8 cellular contexts compared by ENCODE assay signal in genomic region chr10:95430231-95430951, GRCh38.
DNase-seq lines count a peak whose midpoint lies in the region; ATAC-seq and TF ChIP-seq lines count a peak whose summit lies in the region.

No MANE protein-coding gene starts in this region.

- POLR2A ChIA-PET in AG04449 (lab: Yijun Ruan, JAX): no interaction called here

- H3K4me3 ChIP-seq in AG04449 (ENCODE audit: low read depth, low read length) (no peak overlapping the region), WI38 (ENCODE audit: low read depth, low read length) (no peak overlapping the region), liver (ENCODE audit: low read depth in 1 of 3, low read length in 3 of 3) (no peak overlapping the region)

- WGBS in liver: 33% methylated on average over 12 of the region's 12 CpGs

- peaks cover 6 to 44% (median 29%) of the 10 kb centered on the region in 4 donors for H3K4me1 ChIP-seq in liver (ENCODE audit: control insufficient read depth in 4 of 4, insufficient read depth in 4 of 4, low read length in 3 of 4)

- DNase-seq in AG04449 (ENCODE audit: low read depth, low spot score) (no peak), MV-4-11 (lab: John Stamatoyannopoulos, UW) (peak; percentile 18), cerebellar cortex (ENCODE audit: low spot score) (peak; percentile 84)
- DNase-seq in stimulated activated CD8-positive, alpha-beta memory T cell treated with anti-CD3 and anti-CD28 coated beads, Interleukin-4, amount 100 ng/mL, for 48 hours: peak; percentile 43

- TF ChIP-seq CTCF in AG04449 (IDR thresholded peaks at IDR 0.05; ENCODE audit: insufficient read depth, low read length, missing control alignments): peak; percentile 90
- TF ChIP-seq CTCF in GM12874 (IDR thresholded peaks at IDR 0.05; ENCODE audit: insufficient read depth, low read depth, low read length): peak; percentile 97
- peak; percentile 90 for TF ChIP-seq CTCF in WI38 (IDR thresholded peaks at IDR 0.05; ENCODE audit: low read depth, low read length)
- TF ChIP-seq CTCF in liver (IDR thresholded peaks at IDR 0.05; ENCODE audit: low read depth, low read length, missing input control): peak; percentile 98

- no peaks in the 10 kb centered on the region for H3K9me3 ChIP-seq in liver (ENCODE audit: control insufficient read depth in 4 of 4, low read length in 3 of 4)

- no peak overlapping the region for H3K9ac ChIP-seq in liver (ENCODE audit: low read depth in 1 of 2, low read length in 2 of 2)

- TF ChIP-seq RAD21 in liver (IDR thresholded peaks at IDR 0.05): peak; percentile 99 to 100

- H3K36me3 ChIP-seq in liver (ENCODE audit: control insufficient read depth in 4 of 4, insufficient read depth in 3 of 4, low read depth in 1 of 4, low read length in 3 of 4): peaks cover 0 to 13% (median 7%) of the 10 kb centered on the region in 4 donors

- H3K27ac ChIP-seq in liver (ENCODE audit: low read depth in 1 of 2, low read length in 2 of 2): peak overlapping the region; percentile 32 to 67

- no peaks in the 10 kb centered on the region for H3K27me3 ChIP-seq in liver (ENCODE audit: control insufficient read depth in 4 of 4, insufficient read depth in 4 of 4, low read length in 3 of 4)

- CTCF ChIA-PET in AG04449 (lab: Yijun Ruan, JAX): interaction anchor here (0.7 to 13.6 kb wide), 38 partner anchors 10 to 435 kb away, joined by 3 to 299 read pairs (median 4); partner anchors contain the start of gene TCTN3

- ATAC-seq in HG02610 (IDR thresholded peaks at IDR 0.05; ENCODE audit: unreplicated experiment): peak; percentile 68

TF ChIP-seq in liver, 16 proteins besides CTCF, POLR2A, EP300 and RAD21:
- TF ChIP-seq RXRA (IDR thresholded peaks at IDR 0.05): peak in 1 of 2 donors; percentile 52
- TF ChIP-seq JUND (IDR thresholded peaks at IDR 0.05): no peak
- peak; percentile 3 to 15 for TF ChIP-seq HNF4A (conservative IDR thresholded peaks at IDR 0.05)
